Comparison of ENCODE assay signal across 2 cellular contexts in the genomic region with DNA sequence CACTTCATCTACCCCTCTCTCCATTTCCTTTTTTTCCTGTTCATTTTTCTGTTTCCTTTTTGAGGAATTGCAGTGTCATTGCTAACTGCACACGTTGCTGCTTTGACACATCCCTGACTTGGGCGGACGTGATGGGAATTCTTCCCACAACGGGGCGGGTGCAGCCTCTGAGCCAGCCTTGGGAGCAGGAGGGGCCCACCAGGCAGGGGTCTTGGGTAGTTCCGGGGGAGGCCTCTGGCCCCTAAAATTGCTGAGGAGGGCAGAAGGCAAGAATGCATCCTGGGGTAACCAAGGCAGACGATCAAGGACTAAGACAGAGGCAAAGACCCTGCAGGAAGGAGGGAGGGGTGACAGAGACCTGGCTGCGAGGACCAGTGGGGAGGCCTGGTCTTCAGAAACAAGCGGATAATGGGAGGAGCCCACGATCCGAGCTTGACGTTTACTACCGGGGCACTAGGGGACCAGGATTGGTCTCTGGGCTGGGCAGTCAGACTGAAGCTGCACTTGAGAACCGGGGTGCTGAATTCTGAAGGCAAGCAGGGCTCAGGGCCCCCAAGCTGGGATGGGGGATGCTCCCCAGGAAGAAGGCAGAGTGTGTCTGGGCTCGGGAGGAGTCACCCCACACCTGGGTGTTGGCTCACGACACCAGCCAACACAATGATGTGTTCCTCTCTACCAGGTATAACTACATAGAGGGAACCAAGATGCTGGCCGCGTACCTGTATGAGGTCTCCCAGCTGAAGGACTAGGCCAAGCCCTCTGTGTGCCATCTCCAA.
TF ChIP-seq lines count a peak whose summit lies in the region.

No MANE protein-coding gene starts in this region.

TF ChIP-seq in HepG2, 621 proteins besides CTCF, POLR2A, EP300 and RAD21 (continues in another document):
- TF ChIP-seq CBFB (CRISPR knock-in tag; IDR thresholded peaks at IDR 0.05) (no peak), SMARCE1 (IDR thresholded peaks at IDR 0.05; ENCODE audit: borderline replicate concordance) (no peak), ZNF33B (CRISPR knock-in tag; IDR thresholded peaks at IDR 0.05) (no peak), DDIT3 (CRISPR knock-in tag; IDR thresholded peaks at IDR 0.05) (no peak)
- TF ChIP-seq, protein P1, sequence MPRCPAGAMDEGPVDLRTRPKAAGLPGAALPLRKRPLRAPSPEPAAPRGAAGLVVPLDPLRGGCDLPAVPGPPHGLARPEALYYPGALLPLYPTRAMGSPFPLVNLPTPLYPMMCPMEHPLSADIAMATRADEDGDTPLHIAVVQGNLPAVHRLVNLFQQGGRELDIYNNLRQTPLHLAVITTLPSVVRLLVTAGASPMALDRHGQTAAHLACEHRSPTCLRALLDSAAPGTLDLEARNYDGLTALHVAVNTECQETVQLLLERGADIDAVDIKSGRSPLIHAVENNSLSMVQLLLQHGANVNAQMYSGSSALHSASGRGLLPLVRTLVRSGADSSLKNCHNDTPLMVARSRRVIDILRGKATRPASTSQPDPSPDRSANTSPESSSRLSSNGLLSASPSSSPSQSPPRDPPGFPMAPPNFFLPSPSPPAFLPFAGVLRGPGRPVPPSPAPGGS (CRISPR knock-in tag; IDR thresholded peaks at IDR 0.05): no peak
- TF ChIP-seq, protein P2, sequence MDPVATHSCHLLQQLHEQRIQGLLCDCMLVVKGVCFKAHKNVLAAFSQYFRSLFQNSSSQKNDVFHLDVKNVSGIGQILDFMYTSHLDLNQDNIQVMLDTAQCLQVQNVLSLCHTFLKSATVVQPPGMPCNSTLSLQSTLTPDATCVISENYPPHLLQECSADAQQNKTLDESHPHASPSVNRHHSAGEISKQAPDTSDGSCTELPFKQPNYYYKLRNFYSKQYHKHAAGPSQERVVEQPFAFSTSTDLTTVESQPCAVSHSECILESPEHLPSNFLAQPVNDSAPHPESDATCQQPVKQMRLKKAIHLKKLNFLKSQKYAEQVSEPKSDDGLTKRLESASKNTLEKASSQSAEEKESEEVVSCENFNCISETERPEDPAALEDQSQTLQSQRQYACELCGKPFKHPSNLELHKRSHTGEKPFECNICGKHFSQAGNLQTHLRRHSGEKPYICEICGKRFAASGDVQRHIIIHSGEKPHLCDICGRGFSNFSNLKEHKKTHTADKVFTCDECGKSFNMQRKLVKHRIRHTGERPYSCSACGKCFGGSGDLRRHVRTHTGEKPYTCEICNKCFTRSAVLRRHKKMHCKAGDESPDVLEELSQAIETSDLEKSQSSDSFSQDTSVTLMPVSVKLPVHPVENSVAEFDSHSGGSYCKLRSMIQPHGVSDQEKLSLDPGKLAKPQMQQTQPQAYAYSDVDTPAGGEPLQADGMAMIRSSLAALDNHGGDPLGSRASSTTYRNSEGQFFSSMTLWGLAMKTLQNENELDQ (CRISPR knock-in tag; IDR thresholded peaks at IDR 0.05; ENCODE audit: borderline replicate concordance): no peak
- TF ChIP-seq, protein P3, sequence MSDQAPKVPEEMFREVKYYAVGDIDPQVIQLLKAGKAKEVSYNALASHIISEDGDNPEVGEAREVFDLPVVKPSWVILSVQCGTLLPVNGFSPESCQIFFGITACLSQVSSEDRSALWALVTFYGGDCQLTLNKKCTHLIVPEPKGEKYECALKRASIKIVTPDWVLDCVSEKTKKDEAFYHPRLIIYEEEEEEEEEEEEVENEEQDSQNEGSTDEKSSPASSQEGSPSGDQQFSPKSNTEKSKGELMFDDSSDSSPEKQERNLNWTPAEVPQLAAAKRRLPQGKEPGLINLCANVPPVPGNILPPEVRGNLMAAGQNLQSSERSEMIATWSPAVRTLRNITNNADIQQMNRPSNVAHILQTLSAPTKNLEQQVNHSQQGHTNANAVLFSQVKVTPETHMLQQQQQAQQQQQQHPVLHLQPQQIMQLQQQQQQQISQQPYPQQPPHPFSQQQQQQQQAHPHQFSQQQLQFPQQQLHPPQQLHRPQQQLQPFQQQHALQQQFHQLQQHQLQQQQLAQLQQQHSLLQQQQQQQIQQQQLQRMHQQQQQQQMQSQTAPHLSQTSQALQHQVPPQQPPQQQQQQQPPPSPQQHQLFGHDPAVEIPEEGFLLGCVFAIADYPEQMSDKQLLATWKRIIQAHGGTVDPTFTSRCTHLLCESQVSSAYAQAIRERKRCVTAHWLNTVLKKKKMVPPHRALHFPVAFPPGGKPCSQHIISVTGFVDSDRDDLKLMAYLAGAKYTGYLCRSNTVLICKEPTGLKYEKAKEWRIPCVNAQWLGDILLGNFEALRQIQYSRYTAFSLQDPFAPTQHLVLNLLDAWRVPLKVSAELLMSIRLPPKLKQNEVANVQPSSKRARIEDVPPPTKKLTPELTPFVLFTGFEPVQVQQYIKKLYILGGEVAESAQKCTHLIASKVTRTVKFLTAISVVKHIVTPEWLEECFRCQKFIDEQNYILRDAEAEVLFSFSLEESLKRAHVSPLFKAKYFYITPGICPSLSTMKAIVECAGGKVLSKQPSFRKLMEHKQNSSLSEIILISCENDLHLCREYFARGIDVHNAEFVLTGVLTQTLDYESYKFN (CRISPR knock-in tag; conservative IDR thresholded peaks at IDR 0.05): no peak

TF ChIP-seq in GM23338, 12 proteins besides CTCF, POLR2A, EP300 and RAD21:
- TF ChIP-seq CREB1 (CRISPR knock-in tag; IDR thresholded peaks at IDR 0.05; ENCODE audit: low read depth): no peak
- TF ChIP-seq, protein P4, sequence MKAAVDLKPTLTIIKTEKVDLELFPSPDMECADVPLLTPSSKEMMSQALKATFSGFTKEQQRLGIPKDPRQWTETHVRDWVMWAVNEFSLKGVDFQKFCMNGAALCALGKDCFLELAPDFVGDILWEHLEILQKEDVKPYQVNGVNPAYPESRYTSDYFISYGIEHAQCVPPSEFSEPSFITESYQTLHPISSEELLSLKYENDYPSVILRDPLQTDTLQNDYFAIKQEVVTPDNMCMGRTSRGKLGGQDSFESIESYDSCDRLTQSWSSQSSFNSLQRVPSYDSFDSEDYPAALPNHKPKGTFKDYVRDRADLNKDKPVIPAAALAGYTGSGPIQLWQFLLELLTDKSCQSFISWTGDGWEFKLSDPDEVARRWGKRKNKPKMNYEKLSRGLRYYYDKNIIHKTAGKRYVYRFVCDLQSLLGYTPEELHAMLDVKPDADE (IDR thresholded peaks at IDR 0.05): no peak
- no peak for TF ChIP-seq ZNF114 (CRISPR knock-in tag; IDR thresholded peaks at IDR 0.05)
- no peak for TF ChIP-seq JUNB (IDR thresholded peaks at IDR 0.05; ENCODE audit: unreplicated experiment)
- no peak for TF ChIP-seq STAT1 (IDR thresholded peaks at IDR 0.05; ENCODE audit: unreplicated experiment)
- TF ChIP-seq NANOG (IDR thresholded peaks at IDR 0.05; ENCODE audit: borderline replicate concordance): no peak
- TF ChIP-seq, protein P5, sequence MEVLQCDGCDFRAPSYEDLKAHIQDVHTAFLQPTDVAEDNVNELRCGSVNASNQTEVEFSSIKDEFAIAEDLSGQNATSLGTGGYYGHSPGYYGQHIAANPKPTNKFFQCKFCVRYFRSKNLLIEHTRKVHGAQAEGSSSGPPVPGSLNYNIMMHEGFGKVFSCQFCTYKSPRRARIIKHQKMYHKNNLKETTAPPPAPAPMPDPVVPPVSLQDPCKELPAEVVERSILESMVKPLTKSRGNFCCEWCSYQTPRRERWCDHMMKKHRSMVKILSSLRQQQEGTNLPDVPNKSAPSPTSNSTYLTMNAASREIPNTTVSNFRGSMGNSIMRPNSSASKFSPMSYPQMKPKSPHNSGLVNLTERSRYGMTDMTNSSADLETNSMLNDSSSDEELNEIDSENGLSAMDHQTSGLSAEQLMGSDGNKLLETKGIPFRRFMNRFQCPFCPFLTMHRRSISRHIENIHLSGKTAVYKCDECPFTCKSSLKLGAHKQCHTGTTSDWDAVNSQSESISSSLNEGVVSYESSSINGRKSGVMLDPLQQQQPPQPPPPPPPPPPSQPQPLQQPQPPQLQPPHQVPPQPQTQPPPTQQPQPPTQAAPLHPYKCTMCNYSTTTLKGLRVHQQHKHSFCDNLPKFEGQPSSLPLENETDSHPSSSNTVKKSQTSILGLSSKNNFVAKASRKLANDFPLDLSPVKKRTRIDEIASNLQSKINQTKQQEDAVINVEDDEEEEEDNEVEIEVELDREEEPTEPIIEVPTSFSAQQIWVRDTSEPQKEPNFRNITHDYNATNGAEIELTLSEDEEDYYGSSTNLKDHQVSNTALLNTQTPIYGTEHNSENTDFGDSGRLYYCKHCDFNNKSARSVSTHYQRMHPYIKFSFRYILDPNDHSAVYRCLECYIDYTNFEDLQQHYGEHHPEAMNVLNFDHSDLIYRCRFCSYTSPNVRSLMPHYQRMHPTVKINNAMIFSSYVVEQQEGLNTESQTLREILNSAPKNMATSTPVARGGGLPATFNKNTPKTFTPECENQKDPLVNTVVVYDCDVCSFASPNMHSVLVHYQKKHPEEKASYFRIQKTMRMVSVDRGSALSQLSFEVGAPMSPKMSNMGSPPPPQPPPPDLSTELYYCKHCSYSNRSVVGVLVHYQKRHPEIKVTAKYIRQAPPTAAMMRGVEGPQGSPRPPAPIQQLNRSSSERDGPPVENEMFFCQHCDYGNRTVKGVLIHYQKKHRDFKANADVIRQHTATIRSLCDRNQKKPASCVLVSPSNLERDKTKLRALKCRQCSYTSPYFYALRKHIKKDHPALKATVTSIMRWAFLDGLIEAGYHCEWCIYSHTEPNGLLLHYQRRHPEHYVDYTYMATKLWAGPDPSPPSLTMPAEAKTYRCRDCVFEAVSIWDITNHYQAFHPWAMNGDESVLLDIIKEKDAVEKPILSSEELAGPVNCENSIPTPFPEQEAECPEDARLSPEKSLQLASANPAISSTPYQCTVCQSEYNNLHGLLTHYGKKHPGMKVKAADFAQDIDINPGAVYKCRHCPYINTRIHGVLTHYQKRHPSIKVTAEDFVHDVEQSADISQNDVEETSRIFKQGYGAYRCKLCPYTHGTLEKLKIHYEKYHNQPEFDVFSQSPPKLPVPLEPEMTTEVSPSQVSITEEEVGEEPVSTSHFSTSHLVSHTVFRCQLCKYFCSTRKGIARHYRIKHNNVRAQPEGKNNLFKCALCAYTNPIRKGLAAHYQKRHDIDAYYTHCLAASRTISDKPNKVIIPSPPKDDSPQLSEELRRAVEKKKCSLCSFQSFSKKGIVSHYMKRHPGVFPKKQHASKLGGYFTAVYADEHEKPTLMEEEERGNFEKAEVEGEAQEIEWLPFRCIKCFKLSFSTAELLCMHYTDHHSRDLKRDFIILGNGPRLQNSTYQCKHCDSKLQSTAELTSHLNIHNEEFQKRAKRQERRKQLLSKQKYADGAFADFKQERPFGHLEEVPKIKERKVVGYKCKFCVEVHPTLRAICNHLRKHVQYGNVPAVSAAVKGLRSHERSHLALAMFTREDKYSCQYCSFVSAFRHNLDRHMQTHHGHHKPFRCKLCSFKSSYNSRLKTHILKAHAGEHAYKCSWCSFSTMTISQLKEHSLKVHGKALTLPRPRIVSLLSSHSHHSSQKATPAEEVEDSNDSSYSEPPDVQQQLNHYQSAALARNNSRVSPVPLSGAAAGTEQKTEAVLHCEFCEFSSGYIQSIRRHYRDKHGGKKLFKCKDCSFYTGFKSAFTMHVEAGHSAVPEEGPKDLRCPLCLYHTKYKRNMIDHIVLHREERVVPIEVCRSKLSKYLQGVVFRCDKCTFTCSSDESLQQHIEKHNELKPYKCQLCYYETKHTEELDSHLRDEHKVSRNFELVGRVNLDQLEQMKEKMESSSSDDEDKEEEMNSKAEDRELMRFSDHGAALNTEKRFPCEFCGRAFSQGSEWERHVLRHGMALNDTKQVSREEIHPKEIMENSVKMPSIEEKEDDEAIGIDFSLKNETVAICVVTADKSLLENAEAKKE (CRISPR knock-in tag; IDR thresholded peaks at IDR 0.05): no peak
- TF ChIP-seq EZH2 (IDR thresholded peaks at IDR 0.05; ENCODE audit: low read depth, unreplicated experiment): no peak
- TF ChIP-seq, protein P6, sequence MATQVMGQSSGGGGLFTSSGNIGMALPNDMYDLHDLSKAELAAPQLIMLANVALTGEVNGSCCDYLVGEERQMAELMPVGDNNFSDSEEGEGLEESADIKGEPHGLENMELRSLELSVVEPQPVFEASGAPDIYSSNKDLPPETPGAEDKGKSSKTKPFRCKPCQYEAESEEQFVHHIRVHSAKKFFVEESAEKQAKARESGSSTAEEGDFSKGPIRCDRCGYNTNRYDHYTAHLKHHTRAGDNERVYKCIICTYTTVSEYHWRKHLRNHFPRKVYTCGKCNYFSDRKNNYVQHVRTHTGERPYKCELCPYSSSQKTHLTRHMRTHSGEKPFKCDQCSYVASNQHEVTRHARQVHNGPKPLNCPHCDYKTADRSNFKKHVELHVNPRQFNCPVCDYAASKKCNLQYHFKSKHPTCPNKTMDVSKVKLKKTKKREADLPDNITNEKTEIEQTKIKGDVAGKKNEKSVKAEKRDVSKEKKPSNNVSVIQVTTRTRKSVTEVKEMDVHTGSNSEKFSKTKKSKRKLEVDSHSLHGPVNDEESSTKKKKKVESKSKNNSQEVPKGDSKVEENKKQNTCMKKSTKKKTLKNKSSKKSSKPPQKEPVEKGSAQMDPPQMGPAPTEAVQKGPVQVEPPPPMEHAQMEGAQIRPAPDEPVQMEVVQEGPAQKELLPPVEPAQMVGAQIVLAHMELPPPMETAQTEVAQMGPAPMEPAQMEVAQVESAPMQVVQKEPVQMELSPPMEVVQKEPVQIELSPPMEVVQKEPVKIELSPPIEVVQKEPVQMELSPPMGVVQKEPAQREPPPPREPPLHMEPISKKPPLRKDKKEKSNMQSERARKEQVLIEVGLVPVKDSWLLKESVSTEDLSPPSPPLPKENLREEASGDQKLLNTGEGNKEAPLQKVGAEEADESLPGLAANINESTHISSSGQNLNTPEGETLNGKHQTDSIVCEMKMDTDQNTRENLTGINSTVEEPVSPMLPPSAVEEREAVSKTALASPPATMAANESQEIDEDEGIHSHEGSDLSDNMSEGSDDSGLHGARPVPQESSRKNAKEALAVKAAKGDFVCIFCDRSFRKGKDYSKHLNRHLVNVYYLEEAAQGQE (IDR thresholded peaks at IDR 0.05; ENCODE audit: unreplicated experiment): no peak
- no peak for TF ChIP-seq ZNF331 (CRISPR knock-in tag; IDR thresholded peaks at IDR 0.05; ENCODE audit: low read depth)
- TF ChIP-seq POLR2AphosphoS5 (IDR thresholded peaks at IDR 0.05; ENCODE audit: low read depth): no peak
